In the genomic region with DNA sequence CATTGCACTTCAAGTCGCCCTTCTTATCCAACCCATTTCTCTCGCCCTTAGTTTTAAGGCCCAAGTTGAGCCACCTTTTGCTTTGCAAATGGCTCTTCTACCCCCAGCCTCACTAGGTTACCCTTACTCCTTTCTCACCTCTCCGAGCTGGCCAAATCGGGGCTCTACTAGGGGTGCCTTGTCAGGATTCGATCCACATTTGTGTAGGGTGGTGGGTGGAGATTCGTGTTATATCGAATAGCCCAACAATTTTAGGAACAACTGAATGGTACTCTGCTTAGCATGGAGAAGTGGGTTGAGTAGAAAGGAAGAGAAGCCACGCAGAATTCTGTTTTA, we compare ENCODE assay signal across 10 cellular contexts. TPM values are rescaled to one million over a fixed set of nuclear protein-coding genes. Genes with fewer than 3 reads are reported as not detected.
DNase-seq lines count a peak whose midpoint lies in the region; ATAC-seq, FAIRE-seq and TF ChIP-seq lines count a peak whose summit lies in the region.
"Had no signal": no experiment of that assay in that cellular context is flagged by ENCODE, and none has a peak within 500 bp of the region (broad histone marks: within the 10 kb centered on the region; RNA-seq: fewer than 3 reads in every experiment).

No MANE protein-coding gene starts in this region.

- no peak for FAIRE-seq in pancreas (lab: Jason Lieb, UNC)

- intact Hi-C loops in pancreas (cut with DNase I): no loop called here

- WGBS in pancreas, 2 donors: 61 to 70% methylated on average over 8 of the region's 8 CpGs

- no peak for ATAC-seq in RWPE2 (ENCODE audit: low read depth)
- ATAC-seq in pancreas: no peak
- no peak for ATAC-seq in GM18519 (IDR thresholded peaks at IDR 0.05; ENCODE audit: low FRiP score, unreplicated experiment)
- ATAC-seq in GM21825 (IDR thresholded peaks at IDR 0.05; ENCODE audit: unreplicated experiment): no peak

- H3K9me3 ChIP-seq in RWPE2 (ENCODE audit: severe bottlenecking) (peaks cover 2% of the 10 kb centered on the region), pancreas (no peaks in the 10 kb centered on the region)

- DNase-seq in AG09309 (ENCODE audit: low read depth): no peak
- no peak for DNase-seq in RWPE2 (ENCODE audit: low spot score)
- peak; percentile 52 for DNase-seq in fibroblast of the aortic adventitia (ENCODE audit: low read depth)
- DNase-seq in pancreas: no peak
- no peak for DNase-seq in caudate nucleus (lab: John Stamatoyannopoulos, UW)
- no peak for DNase-seq in NK-92 treated with Interleukin-12 subunit alpha and Interleukin-12 subunit beta, amount 100 ng/mL, for 24 hours (lab: John Stamatoyannopoulos, UW)
- DNase-seq: CD8-positive, alpha-beta memory T cell had no signal

- no peak for TF ChIP-seq CTCF in AG09309 (IDR thresholded peaks at IDR 0.05; ENCODE audit: control insufficient read depth, insufficient read depth, low read depth, low read length, missing control alignments)
- no peak for TF ChIP-seq CTCF in RWPE2 (IDR thresholded peaks at IDR 0.05; ENCODE audit: poor library complexity, severe bottlenecking)
- TF ChIP-seq CTCF in fibroblast of the aortic adventitia (IDR thresholded peaks at IDR 0.05; ENCODE audit: insufficient read depth, low read length): no peak
- no peak for TF ChIP-seq CTCF in pancreas (IDR thresholded peaks at IDR 0.05)

- H3K27ac ChIP-seq in RWPE2 (ENCODE audit: poor library complexity, severe bottlenecking): no peak overlapping the region
- H3K27ac ChIP-seq in pancreas: no peak overlapping the region
- no peak overlapping the region for H3K27ac ChIP-seq in caudate nucleus (ENCODE audit: low read depth, low read length)
- H3K27ac ChIP-seq: foreskin keratinocyte had no signal

- H3K4me3 ChIP-seq in AG09309 (ENCODE audit: control insufficient read depth, low read depth, low read length) (peak overlapping the region; percentile 87), RWPE2 (ENCODE audit: severe bottlenecking) (peak overlapping the region; percentile 51), fibroblast of the aortic adventitia (ENCODE audit: low read depth, low read length) (peak overlapping the region; percentile 84), pancreas (peak overlapping the region in 3 of 4 donors; percentile 38 to 66 (median 66))

- H3K36me3 ChIP-seq in RWPE2 (ENCODE audit: low read depth): no peaks in the 10 kb centered on the region
- H3K36me3 ChIP-seq in pancreas: no peaks in the 10 kb centered on the region

- H3K4me1 ChIP-seq in RWPE2 (ENCODE audit: insufficient read depth, poor library complexity, severe bottlenecking) (peaks cover 15% of the 10 kb centered on the region), pancreas (peaks cover 0 to 14% (median 11%) of the 10 kb centered on the region in 3 donors)

- H3K27me3 ChIP-seq in RWPE2 (ENCODE audit: insufficient read depth, poor library complexity, severe bottlenecking) (peaks cover 12% of the 10 kb centered on the region), pancreas (peaks cover 0 to 34% (median 4%) of the 10 kb centered on the region in 4 donors)
- H3K27me3 ChIP-seq: foreskin keratinocyte had no signal

RNA-seq across cellular contexts. Expression of a gene that starts 3.5 kb away (rescaled TPM):
- total RNA-seq in fibroblast of the aortic adventitia (ENCODE audit: low replicate concordance) (46.4 and 65.1 TPM in 2 replicates), pancreas (1 to 10 TPM; 1.1 to 9.1 (median 3.1) TPM)
- under 1 TPM; 0.68 to 0.82 TPM for polyA plus RNA-seq in pancreas
- total RNA-seq: CD8-positive, alpha-beta memory T cell had no signal
- polyA plus RNA-seq: CD8-positive, alpha-beta memory T cell had no signal
